ENCODE assay signal across 24 cellular contexts in genomic region chr18:24924066-24924716, GRCh38.
"Had no signal": no experiment of that assay in that cellular context is flagged by ENCODE, and none has a peak within 500 bp of the region (broad histone marks: within the 10 kb centered on the region; RNA-seq: fewer than 3 reads in every experiment).

No MANE protein-coding gene starts in this region.

- H3K79me2 ChIP-seq: hepatocyte had no signal

- H3K4me3 Mint-ChIP-seq: activated CD4-positive, alpha-beta T cell treated with anti-CD3 and anti-CD28 coated beads, Interleukin-2, amount 10 ng/mL, durations not matched to agents 7 days and 5 days; activated CD8-positive, alpha-beta T cell treated with anti-CD3 and anti-CD28 coated beads, Interleukin-2, amount 10 ng/mL, durations not matched to agents 7 days and 5 days; activated T-helper 1 cell treated with anti-CD3 and anti-CD28 coated beads, Interleukin-12 subunit alpha, Interleukin-12 subunit beta, Interleukin-2, Interleukin-4 antibody, amounts not matched to agents 30 ng/mL and 10 ng/mL and 1 ng/mL, durations not matched to agents 14 hours and 24 hours and 36 hours; natural killer cell treated with Interleukin-12 subunit alpha and Interleukin-12 subunit beta and Interleukin-15 and Interleukin-18, amount 100 ng/mL, for 72 hours; stimulated activated naive CD8-positive, alpha-beta T cell treated with anti-CD3 and anti-CD28 coated beads, Interleukin-15, Interleukin-2, amounts not matched to agents 100 ng/mL and 50 ng/mL, for 24 hours; T-helper 1 cell treated with Interleukin-12 subunit alpha and Interleukin-12 subunit beta and Interleukin-4 antibody, amounts not matched to agents 30 μg/mL and 1 μg/mL, for 36 hours had no signal

- DNase-seq: activated CD4-positive, alpha-beta T cell treated with anti-CD3 and anti-CD28 coated beads, Interleukin-2, amount 10 ng/mL, durations not matched to agents 7 days and 5 days; activated CD4-positive, CD25-positive, alpha-beta regulatory T cell treated with anti-CD3 and anti-CD28 coated beads, Interleukin-2, amount 50 U/mL, for 72 hours; activated CD8-positive, alpha-beta T cell treated with anti-CD3 and anti-CD28 coated beads, Interleukin-2, amount 10 ng/mL, durations not matched to agents 7 days and 5 days; activated gamma-delta T cell; activated naive CD4-positive, alpha-beta T cell treated with anti-CD3 and anti-CD28 coated beads, Interleukin-2, amount 50 U/mL, for 16 hours; anterior cingulate cortex; body of pancreas; cortex of kidney; foreskin fibroblast; glutamatergic neuron; left ventricle myocardium inferior; midbrain; ovary; spleen; stimulated activated CD4-positive, alpha-beta T cell treated with anti-CD3 and anti-CD28 coated beads, Interleukin-4, amount 100 ng/mL, for 24 hours; tibial artery had no signal

- H3K27me3 ChIP-seq: neutrophil, ovary, spleen, tibial artery had no signal

- H3K4me1 Mint-ChIP-seq: activated CD4-positive, alpha-beta T cell treated with anti-CD3 and anti-CD28 coated beads, Interleukin-2, amount 10 ng/mL, durations not matched to agents 7 days and 5 days had no signal

- H3K27ac Mint-ChIP-seq: activated CD4-positive, alpha-beta T cell treated with anti-CD3 and anti-CD28 coated beads, Interleukin-2, amount 10 ng/mL, durations not matched to agents 7 days and 5 days; activated CD8-positive, alpha-beta T cell treated with anti-CD3 and anti-CD28 coated beads, Interleukin-2, amount 10 ng/mL, durations not matched to agents 7 days and 5 days; activated T-helper 1 cell treated with anti-CD3 and anti-CD28 coated beads, Interleukin-12 subunit alpha, Interleukin-12 subunit beta, Interleukin-2, Interleukin-4 antibody, amounts not matched to agents 30 ng/mL and 10 ng/mL and 1 ng/mL, durations not matched to agents 14 hours and 24 hours and 36 hours; natural killer cell treated with Interleukin-12 subunit alpha and Interleukin-12 subunit beta and Interleukin-15 and Interleukin-18, amount 100 ng/mL, for 72 hours; T-helper 1 cell treated with Interleukin-12 subunit alpha and Interleukin-12 subunit beta and Interleukin-4 antibody, amounts not matched to agents 30 μg/mL and 1 μg/mL, for 36 hours had no signal

- H3K4me2 ChIP-seq: hepatocyte had no signal

- H3K9me3 ChIP-seq: body of pancreas, left ventricle myocardium inferior, neutrophil, ovary, prostate gland, spleen, tibial artery had no signal

- H3K4me1 ChIP-seq: body of pancreas, left ventricle myocardium inferior, prostate gland, tibial artery had no signal

- H3K27me3 Mint-ChIP-seq: stimulated activated naive CD8-positive, alpha-beta T cell treated with anti-CD3 and anti-CD28 coated beads, Interleukin-15, Interleukin-2, amounts not matched to agents 100 ng/mL and 50 ng/mL, for 24 hours had no signal

- H3K4me3 ChIP-seq: body of pancreas, cardiac muscle cell, hepatocyte, left ventricle myocardium inferior, ovary, prostate gland, spleen, tibial artery had no signal

- H3K9me3 Mint-ChIP-seq: activated CD4-positive, alpha-beta T cell treated with anti-CD3 and anti-CD28 coated beads, Interleukin-2, amount 10 ng/mL, durations not matched to agents 7 days and 5 days; activated T-helper 1 cell treated with anti-CD3 and anti-CD28 coated beads, Interleukin-12 subunit alpha, Interleukin-12 subunit beta, Interleukin-2, Interleukin-4 antibody, amounts not matched to agents 30 ng/mL and 10 ng/mL and 1 ng/mL, durations not matched to agents 14 hours and 24 hours and 36 hours; natural killer cell treated with Interleukin-12 subunit alpha and Interleukin-12 subunit beta and Interleukin-15 and Interleukin-18, amount 100 ng/mL, for 72 hours; stimulated activated naive CD8-positive, alpha-beta T cell treated with anti-CD3 and anti-CD28 coated beads, Interleukin-15, Interleukin-2, amounts not matched to agents 100 ng/mL and 50 ng/mL, for 24 hours; T-helper 1 cell treated with Interleukin-12 subunit alpha and Interleukin-12 subunit beta and Interleukin-4 antibody, amounts not matched to agents 30 μg/mL and 1 μg/mL, for 36 hours had no signal

- H3K36me3 Mint-ChIP-seq: natural killer cell treated with Interleukin-12 subunit alpha and Interleukin-12 subunit beta and Interleukin-15 and Interleukin-18, amount 100 ng/mL, for 72 hours had no signal

- H3K27ac ChIP-seq: body of pancreas, cardiac muscle cell, hepatocyte, left ventricle myocardium inferior, neutrophil, ovary, prostate gland, spleen, tibial artery had no signal

- H2AFZ ChIP-seq: hepatocyte had no signal

- ATAC-seq: activated CD8-positive, alpha-beta T cell treated with anti-CD3 and anti-CD28 coated beads, Interleukin-2, amount 10 ng/mL, durations not matched to agents 7 days and 5 days; body of pancreas had no signal

- H3K36me3 ChIP-seq: cardiac muscle cell, left ventricle myocardium inferior, neutrophil, ovary, prostate gland, spleen, tibial artery had no signal
